Comparison of ENCODE assay signal across 9 cellular contexts in genomic region chr17:77741109-77741508, GRCh38.
DNase-seq lines count a peak whose midpoint lies in the region; ATAC-seq and TF ChIP-seq lines count a peak whose summit lies in the region.
"Had no signal": no experiment of that assay in that cellular context is flagged by ENCODE, and none has a peak within 500 bp of the region (broad histone marks: within the 10 kb centered on the region; RNA-seq: fewer than 3 reads in every experiment).

No MANE protein-coding gene starts in this region.

- H3K4me3 ChIP-seq in fibroblast of mammary gland (ENCODE audit: control insufficient read depth, low read depth, low read length) = no peak overlapping the region

- no peak for ATAC-seq in stimulated activated naive CD8-positive, alpha-beta T cell treated with anti-CD3 and anti-CD28 coated beads, Interleukin-15, Interleukin-2, amounts not matched to agents 100 U/mL and 50 U/mL, for 24 hours
- ATAC-seq in GM21825 (IDR thresholded peaks at IDR 0.05; ENCODE audit: unreplicated experiment) (no peak), HG02852 (IDR thresholded peaks at IDR 0.05; ENCODE audit: unreplicated experiment) (no peak)

- DNase-seq in activated T-cell treated with anti-CD3 and anti-CD28 coated beads for 1 hour (ENCODE audit: low read depth) (peak; percentile 13), activated T-cell treated with anti-CD3 and anti-CD28 coated beads for 4 hours (no peak), fibroblast of mammary gland (ENCODE audit: low read depth) (no peak), GOT3 (lab: John Stamatoyannopoulos, UW) (no peak)
- peak; percentile 11 to 34 for DNase-seq in activated CD4-positive, alpha-beta T cell treated with anti-CD3 and anti-CD28 coated beads, Interleukin-2, amount 50 U/mL, for 4 hours
- peak; percentile 53 for DNase-seq in stimulated activated naive CD8-positive, alpha-beta T cell treated with anti-CD3 and anti-CD28 coated beads, Interleukin-15, Interleukin-2, amounts not matched to agents 100 U/mL and 50 U/mL, for 24 hours
- DNase-seq: naive B cell had no signal

- TF ChIP-seq CTCF in fibroblast of mammary gland (conservative IDR thresholded peaks at IDR 0.05; ENCODE audit: control insufficient read depth, insufficient read depth, low read depth, low read length) = peak; percentile 41

Comparison
In these comparisons a context has a peak if more than half of its experiments do, and no peak if none do; other contexts are left out.
1. DNase-seq: peak in activated T-cell treated with anti-CD3 and anti-CD28 coated beads for 1 hour (single experiment), activated CD4-positive, alpha-beta T cell treated with anti-CD3 and anti-CD28 coated beads, Interleukin-2, amount 50 U/mL, for 4 hours (2 of 2) and stimulated activated naive CD8-positive, alpha-beta T cell treated with anti-CD3 and anti-CD28 coated beads, Interleukin-15, Interleukin-2, amounts not matched to agents 100 U/mL and 50 U/mL, for 24 hours (single experiment); none in activated T-cell treated with anti-CD3 and anti-CD28 coated beads for 4 hours (single experiment), fibroblast of mammary gland (single experiment) and GOT3 (single experiment).